In the genomic region with DNA sequence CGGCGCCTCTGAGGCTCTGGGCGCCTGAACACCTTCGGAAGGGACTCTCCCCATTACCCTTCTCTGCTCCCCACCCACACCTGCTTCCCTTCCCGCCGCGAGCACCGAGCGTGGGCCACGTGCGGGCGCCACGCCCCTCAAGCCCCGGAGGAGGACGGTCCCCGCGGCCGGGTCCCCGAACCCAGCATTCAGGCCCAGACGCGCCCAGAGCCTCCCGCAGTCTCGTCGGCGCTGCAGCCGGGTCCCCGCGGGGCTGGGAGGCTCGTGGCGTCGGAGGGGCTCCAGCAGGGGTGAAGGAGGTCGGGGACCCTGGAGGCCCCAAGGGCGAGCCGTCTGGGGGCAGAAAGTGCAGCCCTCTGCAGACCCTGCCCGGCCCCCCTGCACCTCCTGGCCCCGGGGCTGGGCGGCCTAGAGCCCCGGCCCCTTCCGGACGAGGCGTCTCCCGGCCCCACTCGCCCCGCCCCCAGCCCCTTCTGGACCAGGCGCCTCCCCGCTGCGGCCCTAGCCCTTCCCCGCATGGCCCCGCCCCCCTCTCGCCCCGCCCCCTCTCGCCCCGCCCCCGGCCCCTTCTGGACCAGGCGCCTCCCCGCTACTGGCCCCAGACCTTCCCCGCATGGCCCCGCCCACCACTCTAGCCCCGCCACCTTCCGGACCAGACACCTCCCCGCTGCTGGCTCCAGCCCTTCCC, we compare ENCODE assay signal across 9 cellular contexts.
DNase-seq lines count a peak whose midpoint lies in the region; ATAC-seq lines count a peak whose summit lies in the region.
"Had no signal": no experiment of that assay in that cellular context is flagged by ENCODE, and none has a peak within 500 bp of the region (broad histone marks: within the 10 kb centered on the region; RNA-seq: fewer than 3 reads in every experiment).

No MANE protein-coding gene starts in this region.

- DNase-seq in NCI-H2081 (lab: John Stamatoyannopoulos, UW) (peak; percentile 61 to 84), NCI-H2081 treated with DMSO at 0.1 percent for 48 hours (lab: John Stamatoyannopoulos, UW) (no peak), NOMO-1 treated with DMSO at 0.1 percent for 48 hours (lab: John Stamatoyannopoulos, UW; ENCODE audit: unreplicated experiment) (peak; percentile 83), epithelial cell of prostate (ENCODE audit: low read depth, low spot score) (peak; percentile 29)
- DNase-seq in activated CD8-positive, alpha-beta memory T cell treated with anti-CD3 and anti-CD28 coated beads, Interleukin-2, amount 50 U/mL, for 48 hours, result peak; percentile 90
- DNase-seq in stimulated activated CD8-positive, alpha-beta memory T cell treated with anti-CD3 and anti-CD28 coated beads, Interleukin-7, amount 100 ng/mL, for 1 hour (ENCODE audit: low read depth in 2 of 2), result peak; percentile 66 to 68
- DNase-seq: DND-41 had no signal

- H3K9ac ChIP-seq in mucosa of stomach (ENCODE audit: low read length), result peak overlapping the region; percentile 8

- no peaks in the 10 kb centered on the region for H3K36me3 ChIP-seq in mucosa of stomach (ENCODE audit: control insufficient read depth, insufficient read depth, low read length)

- peak; percentile 53 for ATAC-seq in HG03108 (IDR thresholded peaks at IDR 0.05; ENCODE audit: unreplicated experiment)

- no peak overlapping the region for H3K4me3 ChIP-seq in mucosa of stomach (ENCODE audit: low read length)

- no peaks in the 10 kb centered on the region for H3K9me3 ChIP-seq in mucosa of stomach (ENCODE audit: control insufficient read depth, low read length)

- H3K27me3 ChIP-seq in mucosa of stomach (ENCODE audit: control insufficient read depth, insufficient read depth, low read length), result peaks cover 22% of the 10 kb centered on the region

- peaks cover 23% of the 10 kb centered on the region for H3K4me1 ChIP-seq in mucosa of stomach (ENCODE audit: control insufficient read depth, insufficient read depth, low read length)

- H3K27ac ChIP-seq in epithelial cell of prostate, result no peak overlapping the region
